In genomic region chr16:80029381-80029630, GRCh38 we compare ENCODE assay signal across 16 cellular contexts.
DNase-seq lines count a peak whose midpoint lies in the region; ATAC-seq and TF ChIP-seq lines count a peak whose summit lies in the region.
"Had no signal": no experiment of that assay in that cellular context is flagged by ENCODE, and none has a peak within 500 bp of the region (broad histone marks: within the 10 kb centered on the region; RNA-seq: fewer than 3 reads in every experiment).

No MANE protein-coding gene starts in this region.

- H3K79me2 ChIP-seq in hepatocyte: no peaks in the 10 kb centered on the region
- H3K79me2 ChIP-seq in smooth muscle cell (ENCODE audit: low read depth): no peaks in the 10 kb centered on the region

- H3K4me1 ChIP-seq in endodermal cell (ENCODE audit: control insufficient read depth, insufficient read depth, low read length): peaks cover 8% of the 10 kb centered on the region
- peaks cover 10% of the 10 kb centered on the region for H3K4me1 ChIP-seq in hepatocyte (ENCODE audit: insufficient read depth)
- H3K4me1 ChIP-seq in smooth muscle cell (ENCODE audit: low read depth): peaks cover 27% of the 10 kb centered on the region

- intact Hi-C loops in natural killer cell (cut with micrococcal nuclease): no loop called here

- H3K27me3 Mint-ChIP-seq in natural killer cell (ENCODE audit: low read depth in 2 of 2) (peaks cover 6 to 7% of the 10 kb centered on the region in 2 donors), endodermal cell (ENCODE audit: insufficient read depth) (peaks cover 59% of the 10 kb centered on the region)
- H3K27me3 Mint-ChIP-seq in natural killer cell treated with Interleukin-12 subunit alpha and Interleukin-12 subunit beta and Interleukin-15 and Interleukin-18, amount 100 ng/mL, for 72 hours: peaks cover 13 to 27% of the 10 kb centered on the region in 2 donors

- H3K9ac ChIP-seq in endodermal cell (ENCODE audit: extremely low read depth, low read length, poor library complexity, severe bottlenecking) (no peak overlapping the region), smooth muscle cell (ENCODE audit: low read depth) (no peak overlapping the region)

- no peak for TF ChIP-seq CTCF in natural killer cell (IDR thresholded peaks at IDR 0.05)
- no peak for TF ChIP-seq CTCF in endodermal cell (conservative IDR thresholded peaks at IDR 0.05)
- no peak for TF ChIP-seq CTCF in hepatocyte (IDR thresholded peaks at IDR 0.05; ENCODE audit: poor library complexity)
- TF ChIP-seq CTCF in smooth muscle cell (IDR thresholded peaks at IDR 0.05; ENCODE audit: borderline replicate concordance, insufficient read depth, poor library complexity, severe bottlenecking): no peak
- no peak for TF ChIP-seq CTCF in omental fat pad (IDR thresholded peaks at IDR 0.05)

- H3K4me3 ChIP-seq in endodermal cell (ENCODE audit: low read length): no peak overlapping the region
- H3K4me3 ChIP-seq in hepatocyte: no peak overlapping the region
- H3K4me3 ChIP-seq in smooth muscle cell: no peak overlapping the region

- peak overlapping the region; percentile 10 for H3K4me3 Mint-ChIP-seq in natural killer cell
- no peak overlapping the region for H3K4me3 Mint-ChIP-seq in natural killer cell treated with Interleukin-12 subunit alpha and Interleukin-12 subunit beta and Interleukin-15 and Interleukin-18, amount 100 ng/mL, for 72 hours
- no peak overlapping the region for H3K4me3 Mint-ChIP-seq in endodermal cell
- H3K4me3 Mint-ChIP-seq: CD4-positive, alpha-beta T cell; H9 had no signal

- peaks cover 66% of the 10 kb centered on the region for H3K27me3 ChIP-seq in endodermal cell (ENCODE audit: control insufficient read depth, insufficient read depth, low read length, poor library complexity, severe bottlenecking)
- H3K27me3 ChIP-seq in hepatocyte: no peaks in the 10 kb centered on the region
- no peaks in the 10 kb centered on the region for H3K27me3 ChIP-seq in smooth muscle cell (ENCODE audit: low read depth)

- H3K36me3 Mint-ChIP-seq in natural killer cell (no peaks in the 10 kb centered on the region), endodermal cell (ENCODE audit: low read depth) (no peaks in the 10 kb centered on the region)
- no peaks in the 10 kb centered on the region for H3K36me3 Mint-ChIP-seq in natural killer cell treated with Interleukin-12 subunit alpha and Interleukin-12 subunit beta and Interleukin-15 and Interleukin-18, amount 100 ng/mL, for 72 hours

- DNase-seq in natural killer cell (no peak), endodermal cell (no peak), hepatocyte (ENCODE audit: low spot score) (no peak), smooth muscle cell (lab: John Stamatoyannopoulos, UW; ENCODE audit: unreplicated experiment) (no peak), omental fat pad (ENCODE audit: low spot score) (no peak)
- DNase-seq in natural killer cell treated with Interleukin-12 subunit alpha and Interleukin-12 subunit beta and Interleukin-15 and Interleukin-18, amount 100 ng/mL, for 72 hours (ENCODE audit: low spot score): no peak
- DNase-seq in activated T-cell treated with anti-CD3 and anti-CD28 coated beads, Interleukin-2, amount 50 U/mL, for 1 hour: no peak
- DNase-seq in activated CD4-positive, alpha-beta T cell treated with anti-CD3 and anti-CD28 coated beads, Interleukin-2, amount 50 U/mL, for 1 hour: no peak
- DNase-seq: ACHN; Caco-2; CD4-positive, alpha-beta T cell; DMS153; GDM1; H9 had no signal

- H3K27ac Mint-ChIP-seq in natural killer cell: no peak overlapping the region
- H3K27ac Mint-ChIP-seq in natural killer cell treated with Interleukin-12 subunit alpha and Interleukin-12 subunit beta and Interleukin-15 and Interleukin-18, amount 100 ng/mL, for 72 hours: no peak overlapping the region
- peak overlapping the region; percentile 38 for H3K27ac Mint-ChIP-seq in endodermal cell
- H3K27ac Mint-ChIP-seq: CD4-positive, alpha-beta T cell; H9 had no signal

- H3K27ac ChIP-seq in endodermal cell (ENCODE audit: low read depth, low read length) (no peak overlapping the region), hepatocyte (peak overlapping the region; percentile 26), smooth muscle cell (ENCODE audit: low read depth) (peak overlapping the region; percentile 96)
- H3K27ac ChIP-seq: 22Rv1, C4-2B had no signal

- H4K20me1 ChIP-seq in hepatocyte (ENCODE audit: insufficient read depth, poor library complexity, severe bottlenecking): no peaks in the 10 kb centered on the region
- H4K20me1 ChIP-seq in smooth muscle cell (ENCODE audit: low read depth): no peaks in the 10 kb centered on the region

- no peaks in the 10 kb centered on the region for H3K9me2 ChIP-seq in hepatocyte (replicated peaks; ENCODE audit: insufficient read depth)

- H2AFZ ChIP-seq in hepatocyte (no peak overlapping the region), smooth muscle cell (ENCODE audit: low read depth) (no peak overlapping the region)

- ATAC-seq in natural killer cell (no peak), omental fat pad (ENCODE audit: low FRiP score) (no peak)
- ATAC-seq in natural killer cell treated with Interleukin-12 subunit alpha and Interleukin-12 subunit beta and Interleukin-15 and Interleukin-18, amount 100 ng/mL, for 72 hours: no peak

- no peaks in the 10 kb centered on the region for H3K36me3 ChIP-seq in endodermal cell (ENCODE audit: control insufficient read depth, insufficient read depth, low read length)
- H3K36me3 ChIP-seq in hepatocyte (replicated peaks; ENCODE audit: insufficient read depth, low read depth): no peaks in the 10 kb centered on the region
- H3K36me3 ChIP-seq in smooth muscle cell (ENCODE audit: low read depth): no peaks in the 10 kb centered on the region

- peaks cover 10% of the 10 kb centered on the region for H3K9me3 ChIP-seq in endodermal cell (ENCODE audit: control insufficient read depth, low read length)
- H3K9me3 ChIP-seq in hepatocyte (ENCODE audit: low read depth): no peaks in the 10 kb centered on the region
- H3K9me3 ChIP-seq in smooth muscle cell (replicated peaks; ENCODE audit: low read depth): no peaks in the 10 kb centered on the region

- 48 to 60% methylated on average over 1 to 2 of the region's 2 CpGs for WGBS in endodermal cell (ENCODE audit: insufficient coverage in 1 of 2, insufficient read length in 1 of 2), 2 experiments
- WGBS in hepatocyte (ENCODE audit: low lambda C conversion rate, missing lambda C conversion rate): 52% methylated on average over 2 of the region's 2 CpGs
- 65% methylated on average over 2 of the region's 2 CpGs for WGBS in smooth muscle cell (ENCODE audit: low lambda C conversion rate)

- H3K4me1 Mint-ChIP-seq in natural killer cell: peaks cover 17 to 19% of the 10 kb centered on the region in 2 donors
- H3K4me1 Mint-ChIP-seq in natural killer cell treated with Interleukin-12 subunit alpha and Interleukin-12 subunit beta and Interleukin-15 and Interleukin-18, amount 100 ng/mL, for 72 hours (ENCODE audit: low read depth in 2 of 2): peaks cover 9 to 14% of the 10 kb centered on the region in 2 donors
- H3K4me1 Mint-ChIP-seq in endodermal cell: peaks cover 34% of the 10 kb centered on the region

- H3K4me2 ChIP-seq in hepatocyte (no peak overlapping the region), smooth muscle cell (no peak overlapping the region)

- H3F3A ChIP-seq in smooth muscle cell (ENCODE audit: low read depth): peaks cover 27% of the 10 kb centered on the region

- H3K9me3 Mint-ChIP-seq in natural killer cell (no peaks in the 10 kb centered on the region), endodermal cell (peaks cover 14% of the 10 kb centered on the region)
- H3K9me3 Mint-ChIP-seq in natural killer cell treated with Interleukin-12 subunit alpha and Interleukin-12 subunit beta and Interleukin-15 and Interleukin-18, amount 100 ng/mL, for 72 hours: peaks cover 8% of the 10 kb centered on the region
